ENCODE assay signal across 16 cellular contexts in the genomic region with DNA sequence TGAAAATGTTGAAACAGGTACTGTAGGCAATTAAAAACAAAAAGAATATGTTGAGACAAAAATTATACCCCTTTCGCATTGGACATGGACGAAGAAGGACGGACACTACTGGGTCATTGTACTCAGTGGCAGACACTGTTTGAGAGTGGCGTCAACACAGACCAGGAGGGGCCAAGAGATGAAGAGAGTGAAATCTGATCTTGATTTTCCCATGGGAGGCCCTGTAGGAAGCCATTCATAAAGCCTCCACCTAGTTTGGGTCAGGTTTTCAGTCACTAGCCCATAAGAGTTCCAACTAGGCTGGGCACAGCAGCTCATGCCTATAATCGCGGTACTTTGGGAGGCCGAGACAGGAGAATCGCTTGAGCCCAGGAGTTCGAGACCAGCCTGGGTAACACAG.
"Had no signal": no experiment of that assay in that cellular context is flagged by ENCODE, and none has a peak within 500 bp of the region (broad histone marks: within the 10 kb centered on the region; RNA-seq: fewer than 3 reads in every experiment).

No MANE protein-coding gene starts in this region.

- H3K36me3 ChIP-seq: tibial artery, vagina had no signal

- ATAC-seq: left cardiac atrium; naive thymus-derived CD8-positive, alpha-beta T cell had no signal

- H3K36me3 Mint-ChIP-seq: activated naive CD8-positive, alpha-beta T cell; brain; immature natural killer cell; naive thymus-derived CD8-positive, alpha-beta T cell had no signal

- H3K9me3 ChIP-seq: tibial artery, vagina had no signal

- H3K4me1 ChIP-seq: tibial artery, vagina had no signal

- H3K27me3 ChIP-seq: tibial artery, vagina had no signal

- H3K4me1 Mint-ChIP-seq: immature natural killer cell had no signal

- H3K9me3 Mint-ChIP-seq: brain; immature natural killer cell; naive thymus-derived CD8-positive, alpha-beta T cell had no signal

- H3K27ac Mint-ChIP-seq: activated naive CD8-positive, alpha-beta T cell; brain; immature natural killer cell had no signal

- DNase-seq: activated CD4-positive, alpha-beta T cell treated with anti-CD3 and anti-CD28 coated beads, Interleukin-2, amount 50 U/mL, for 4 hours; activated gamma-delta T cell; activated T-cell treated with anti-CD3 and anti-CD28 coated beads, Interleukin-2, amount 50 U/mL, for 1 hour; amygdala; dermis blood vessel endothelial cell; glutamatergic neuron; immature natural killer cell; left cardiac atrium; naive thymus-derived CD8-positive, alpha-beta T cell; posterior cingulate gyrus; tibial artery had no signal

- H3K27me3 Mint-ChIP-seq: activated naive CD8-positive, alpha-beta T cell; brain; naive thymus-derived CD8-positive, alpha-beta T cell had no signal

- H3K27ac ChIP-seq: skin epidermis, tibial artery, vagina had no signal

- H3K4me3 Mint-ChIP-seq: activated naive CD8-positive, alpha-beta T cell; brain; immature natural killer cell; naive thymus-derived CD8-positive, alpha-beta T cell had no signal

- H3K4me3 ChIP-seq: lung, skin epidermis, tibial artery, vagina had no signal
